ENCODE assay signal across 20 cellular contexts in the genomic region with DNA sequence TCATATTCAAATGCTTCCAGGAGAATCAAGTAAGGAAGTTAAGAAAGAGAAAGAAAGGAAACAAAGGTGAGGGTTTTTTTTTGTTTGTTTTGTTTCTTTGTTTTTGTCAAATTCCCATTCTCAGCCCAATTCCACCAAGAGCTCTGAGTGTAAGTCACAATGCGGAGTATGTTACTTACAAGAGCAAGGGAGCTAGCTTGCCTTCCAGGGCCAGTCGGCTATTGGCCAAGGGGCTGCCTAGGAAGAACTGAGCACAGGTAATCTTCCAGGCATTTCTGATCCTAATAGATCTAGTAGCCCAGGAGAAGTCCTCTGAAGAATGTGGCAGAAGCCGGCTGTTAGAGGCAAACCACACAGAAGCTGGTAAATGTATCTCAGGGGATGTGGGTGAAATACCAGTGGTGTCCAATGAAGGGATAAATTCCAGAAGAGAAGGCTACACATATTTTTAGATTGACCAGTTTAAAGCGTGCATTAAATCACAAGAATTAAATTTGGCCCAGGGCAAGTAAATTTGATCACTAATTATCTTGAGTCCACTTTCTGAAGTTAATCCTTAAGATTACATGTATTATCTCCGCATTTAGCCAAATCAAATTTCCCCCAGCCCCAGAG.
A peak's percentile ranks its signal among the peaks of the same experiment; 100 is the strongest.
DNase-seq lines count a peak whose midpoint lies in the region; TF ChIP-seq lines count a peak whose summit lies in the region.
"Had no signal": no experiment of that assay in that cellular context is flagged by ENCODE, and none has a peak within 500 bp of the region (broad histone marks: within the 10 kb centered on the region; RNA-seq: fewer than 3 reads in every experiment).

No MANE protein-coding gene starts in this region.

- H3K27ac ChIP-seq in prostate gland = no peak overlapping the region
- H3K27ac ChIP-seq: adrenal gland, foreskin keratinocyte had no signal

- H3K36me3 Mint-ChIP-seq in HFFc6 (ENCODE audit: low read depth) (peaks cover 7% of the 10 kb centered on the region; the same call in 1 of the 2 replicates), CD14-positive monocyte (no peaks in the 10 kb centered on the region)
- H3K36me3 Mint-ChIP-seq: immature natural killer cell had no signal

- H3K4me1 ChIP-seq in prostate gland (replicated peaks) = no peaks in the 10 kb centered on the region
- H3K4me1 ChIP-seq: adrenal gland, foreskin keratinocyte had no signal

- H3K4me3 Mint-ChIP-seq in HFFc6 (no peak overlapping the region), CD14-positive monocyte (no peak overlapping the region)
- H3K4me3 Mint-ChIP-seq: activated B cell treated with CpG ODN at 0.5 μM for 24 hours; activated T-helper 1 cell treated with anti-CD3 and anti-CD28 coated beads, Interleukin-12 subunit alpha, Interleukin-12 subunit beta, Interleukin-2, Interleukin-4 antibody, amounts not matched to agents 30 ng/mL and 10 ng/mL and 1 ng/mL, durations not matched to agents 14 hours and 24 hours and 36 hours; immature natural killer cell; natural killer cell had no signal

- no peaks in the 10 kb centered on the region for H3K36me3 ChIP-seq in prostate gland
- H3K36me3 ChIP-seq: adrenal gland, MG63 had no signal

- intact Hi-C loops in CD14-positive monocyte (cut with micrococcal nuclease) = no loop called here
- intact Hi-C loops in prostate gland (cut with DNase I) = no loop called here

- WGBS in prostate gland = 84% methylated on average over 5 of the region's 5 CpGs

- no peak for TF ChIP-seq POLR2A in prostate gland (IDR thresholded peaks at IDR 0.05)

- H3K9me3 Mint-ChIP-seq in HFFc6 = peaks cover 6% of the 10 kb centered on the region; the same call in 1 of the 2 replicates
- peaks cover 1 to 7% (median 3%) of the 10 kb centered on the region in 7 donors for H3K9me3 Mint-ChIP-seq in CD14-positive monocyte

- no peak overlapping the region for H3K4me3 ChIP-seq in prostate gland
- H3K4me3 ChIP-seq: adrenal gland, MG63 had no signal

- peak; percentile 45 for DNase-seq in HFFc6
- peak; percentile 35 for DNase-seq in amniotic epithelial cell (ENCODE audit: low read depth)
- peak; percentile 7 for DNase-seq in iPS DF 4.7 (ENCODE audit: extremely low read depth, low spot score)
- no peak for DNase-seq in CD14-positive monocyte (ENCODE audit: low spot score)
- no peak for DNase-seq in NCI-H128 (lab: John Stamatoyannopoulos, UW; ENCODE audit: unreplicated experiment)
- DNase-seq in stimulated activated CD4-positive, alpha-beta T cell treated with anti-CD3 and anti-CD28 coated beads, Interleukin-4, amount 100 ng/mL, for 4 hours = no peak
- DNase-seq in prostate gland (ENCODE audit: low spot score) = no peak
- DNase-seq: activated B cell treated with CpG ODN at 0.5 μM for 24 hours; activated CD8-positive, alpha-beta memory T cell treated with anti-CD3 and anti-CD28 coated beads for 24 hours; adrenal gland; C1 segment of cervical spinal cord; cerebellar nuclear complex; DMS153; foreskin keratinocyte; immature natural killer cell; MG63; natural killer cell; NCI-H1694 treated with DMSO at 0.1 percent for 48 hours; NCI-H446 treated with DMSO at 0.1 percent for 48 hours had no signal

- no peak overlapping the region; the same call in 1 of the 2 replicates for H3K27ac Mint-ChIP-seq in HFFc6
- H3K27ac Mint-ChIP-seq in CD14-positive monocyte = no peak overlapping the region
- H3K27ac Mint-ChIP-seq: activated B cell treated with CpG ODN at 0.5 μM for 24 hours; activated T-helper 1 cell treated with anti-CD3 and anti-CD28 coated beads, Interleukin-12 subunit alpha, Interleukin-12 subunit beta, Interleukin-2, Interleukin-4 antibody, amounts not matched to agents 30 ng/mL and 10 ng/mL and 1 ng/mL, durations not matched to agents 14 hours and 24 hours and 36 hours; immature natural killer cell; natural killer cell had no signal

- H3K9me3 ChIP-seq in prostate gland = no peaks in the 10 kb centered on the region
- H3K9me3 ChIP-seq: adrenal gland, MG63 had no signal

- H3K4me1 Mint-ChIP-seq in HFFc6 (ENCODE audit: low read depth) = peaks cover 24% of the 10 kb centered on the region
- no peaks in the 10 kb centered on the region for H3K4me1 Mint-ChIP-seq in CD14-positive monocyte
- H3K4me1 Mint-ChIP-seq: activated B cell treated with CpG ODN at 0.5 μM for 24 hours, immature natural killer cell, natural killer cell had no signal

- no peaks in the 10 kb centered on the region for H3K27me3 Mint-ChIP-seq in HFFc6 (ENCODE audit: insufficient read depth)
- H3K27me3 Mint-ChIP-seq in CD14-positive monocyte (ENCODE audit: low read depth in 3 of 3) = no peaks in the 10 kb centered on the region
- H3K27me3 Mint-ChIP-seq: activated B cell treated with CpG ODN at 0.5 μM for 24 hours had no signal

- TF ChIP-seq CTCF in HFFc6 (IDR thresholded peaks at IDR 0.05) = no peak
- no peak for TF ChIP-seq CTCF in CD14-positive monocyte (IDR thresholded peaks at IDR 0.05)
- no peak for TF ChIP-seq CTCF in prostate gland (IDR thresholded peaks at IDR 0.05)

- no peaks in the 10 kb centered on the region for H3K27me3 ChIP-seq in prostate gland (replicated peaks; ENCODE audit: insufficient read depth)
- H3K27me3 ChIP-seq: adrenal gland, foreskin keratinocyte, MG63 had no signal

Comparison
In these comparisons a context has a peak if more than half of its experiments do, and no peak if none do; other contexts are left out.
1. DNase-seq: peak in HFFc6 (single experiment), amniotic epithelial cell (single experiment) and iPS DF 4.7 (single experiment); none in CD14-positive monocyte (single experiment), NCI-H128 (single experiment), stimulated activated CD4-positive, alpha-beta T cell treated with anti-CD3 and anti-CD28 coated beads, Interleukin-4, amount 100 ng/mL, for 4 hours (0 of 2) and prostate gland (single experiment).